ENCODE assay signal across 28 cellular contexts in the genomic region with DNA sequence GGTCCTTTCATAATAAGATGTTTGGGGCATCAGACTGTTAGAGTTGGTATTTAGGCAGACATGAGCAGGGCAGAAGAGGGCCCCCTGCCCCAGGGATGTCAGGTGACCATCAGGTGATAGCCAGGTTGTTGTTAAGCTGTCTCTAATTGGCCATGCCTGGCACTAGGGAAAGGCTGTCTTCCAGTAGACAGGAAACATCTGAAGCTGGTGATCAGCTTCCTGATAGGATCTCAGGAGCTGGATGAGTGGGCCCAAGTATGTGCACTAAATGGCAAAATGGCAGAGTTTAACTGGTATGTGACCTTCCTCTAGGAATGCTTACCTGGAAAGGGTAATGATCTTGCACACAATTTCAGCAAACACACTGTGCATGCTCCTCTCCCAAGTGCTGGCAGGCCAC.
"Had no signal": no experiment of that assay in that cellular context is flagged by ENCODE, and none has a peak within 500 bp of the region (broad histone marks: within the 10 kb centered on the region; RNA-seq: fewer than 3 reads in every experiment).

No MANE protein-coding gene starts in this region.

- H3K27ac ChIP-seq: colonic mucosa, coronary artery, dorsolateral prefrontal cortex, epithelial cell of prostate, esophagus squamous epithelium, foreskin keratinocyte, gastrocnemius medialis, gastroesophageal sphincter, heart left ventricle, heart right ventricle had no signal

- H3K27me3 Mint-ChIP-seq: dendritic cell treated with granulocyte-macrophage colony-stimulating factor and Interleukin-4, amounts not matched to agents 40 ng/mL and 50 ng/mL, for 4 days; effector memory CD8-positive, alpha-beta T cell had no signal

- H3K4me3 ChIP-seq: colonic mucosa, coronary artery, dorsolateral prefrontal cortex, esophagus squamous epithelium, gastrocnemius medialis, gastroesophageal sphincter, heart left ventricle, heart right ventricle had no signal

- H3K4me3 Mint-ChIP-seq: dendritic cell treated with granulocyte-macrophage colony-stimulating factor and Interleukin-4, amounts not matched to agents 40 ng/mL and 50 ng/mL, for 4 days; effector memory CD8-positive, alpha-beta T cell; endodermal cell had no signal

- FAIRE-seq: colon, endometrium, endothelial cell of umbilical vein, frontal cortex had no signal

- H3K9me3 ChIP-seq: colonic mucosa, esophagus squamous epithelium, gastrocnemius medialis, heart left ventricle had no signal

- H3K4me1 ChIP-seq: colonic mucosa, esophagus squamous epithelium, foreskin keratinocyte, gastrocnemius medialis, gastroesophageal sphincter had no signal

- H3K9me3 Mint-ChIP-seq: dendritic cell treated with granulocyte-macrophage colony-stimulating factor and Interleukin-4, amounts not matched to agents 40 ng/mL and 50 ng/mL, for 4 days; effector memory CD8-positive, alpha-beta T cell had no signal

- H3K27ac Mint-ChIP-seq: dendritic cell treated with granulocyte-macrophage colony-stimulating factor and Interleukin-4, amounts not matched to agents 40 ng/mL and 50 ng/mL, for 4 days; effector memory CD8-positive, alpha-beta T cell; endodermal cell had no signal

- H3K27me3 ChIP-seq: colonic mucosa, esophagus squamous epithelium, gastrocnemius medialis, gastroesophageal sphincter, heart left ventricle, heart right ventricle had no signal

- ATAC-seq: effector memory CD8-positive, alpha-beta T cell; esophagus mucosa; foreskin keratinocyte; gastrocnemius medialis; gastroesophageal sphincter; heart left ventricle; heart right ventricle had no signal

- H3K36me3 ChIP-seq: colonic mucosa, esophagus squamous epithelium, gastrocnemius medialis, gastroesophageal sphincter, heart left ventricle, heart right ventricle had no signal

- DNase-seq: colonic mucosa; cortex of kidney; dermis blood vessel endothelial cell; dorsolateral prefrontal cortex; effector CD4-positive, alpha-beta T cell; effector CD8-positive, alpha-beta T cell; effector memory CD4-positive, alpha-beta T cell; effector memory CD8-positive, alpha-beta T cell; endodermal cell; erythroblast; esophagus squamous epithelium; foreskin fibroblast; foreskin keratinocyte; foreskin melanocyte; gastrocnemius medialis; glutamatergic neuron; head of caudate nucleus; heart left ventricle; heart right ventricle had no signal
